13 cellular contexts compared by ENCODE assay signal in genomic region chr5:158022393-158022792, GRCh38.
DNase-seq lines count a peak whose midpoint lies in the region; ATAC-seq and TF ChIP-seq lines count a peak whose summit lies in the region.
"Had no signal": no experiment of that assay in that cellular context is flagged by ENCODE, and none has a peak within 500 bp of the region (broad histone marks: within the 10 kb centered on the region; RNA-seq: fewer than 3 reads in every experiment).

No MANE protein-coding gene starts in this region.

- TF ChIP-seq CTCF in colonic mucosa (IDR thresholded peaks at IDR 0.05) (no peak), nephron progenitor cell (IDR thresholded peaks at IDR 0.05) (no peak)

- peak overlapping the region; percentile 60 for H3K27ac ChIP-seq in colonic mucosa

- no peak for DNase-seq in colonic mucosa
- DNase-seq in left colon, result no peak
- DNase-seq in nephron progenitor cell, result no peak
- no peak for DNase-seq in stimulated activated naive CD4-positive, alpha-beta T cell treated with Interleukin-2 at 50 U/mL for 16 hours (lab: John Stamatoyannopoulos, UW)
- DNase-seq: ACHN; BE2C; C1 segment of cervical spinal cord; CD4-positive, CD25-positive, alpha-beta regulatory T cell; CD8-positive, alpha-beta memory T cell; COR-L47; H9 had no signal

- H3K36me3 ChIP-seq in colonic mucosa, result no peaks in the 10 kb centered on the region
- H3K36me3 ChIP-seq: BE2C had no signal

- no peaks in the 10 kb centered on the region for H3K27me3 Mint-ChIP-seq in nephron progenitor cell (ENCODE audit: low read depth, poor library complexity)

- no peak overlapping the region for H3K4me3 ChIP-seq in colonic mucosa

- H3K4me3 Mint-ChIP-seq in nephron progenitor cell, result no peak overlapping the region
- H3K4me3 Mint-ChIP-seq: CD4-positive, CD25-positive, alpha-beta regulatory T cell; CD8-positive, alpha-beta memory T cell; H9 had no signal

- H3K4me1 ChIP-seq in colonic mucosa, result no peaks in the 10 kb centered on the region
- H3K4me1 ChIP-seq: BE2C had no signal

- ATAC-seq in left colon (peak; percentile 53), HG02623 (IDR thresholded peaks at IDR 0.05; ENCODE audit: unreplicated experiment) (no peak), GM21360 (IDR thresholded peaks at IDR 0.05; ENCODE audit: unreplicated experiment) (no peak)

- peak overlapping the region; percentile 75 for H3K27ac Mint-ChIP-seq in nephron progenitor cell
- H3K27ac Mint-ChIP-seq: CD4-positive, CD25-positive, alpha-beta regulatory T cell; CD8-positive, alpha-beta memory T cell; H9 had no signal

- H3K9me3 ChIP-seq in colonic mucosa, result no peaks in the 10 kb centered on the region
- H3K9me3 ChIP-seq: BE2C had no signal

- H3K36me3 Mint-ChIP-seq in nephron progenitor cell (ENCODE audit: low read depth), result peaks cover 5% of the 10 kb centered on the region
- H3K36me3 Mint-ChIP-seq: CD4-positive, CD25-positive, alpha-beta regulatory T cell; CD8-positive, alpha-beta memory T cell had no signal

- intact Hi-C loops in colonic mucosa (cut with DNase I) (no loop called here), left colon (cut with DNase I, micrococcal nuclease) (no loop called here)

- peaks cover 5% of the 10 kb centered on the region for H3K9me3 Mint-ChIP-seq in nephron progenitor cell
- H3K9me3 Mint-ChIP-seq: CD8-positive, alpha-beta memory T cell; H9 had no signal

- no peaks in the 10 kb centered on the region for H3K27me3 ChIP-seq in colonic mucosa
- H3K27me3 ChIP-seq: BE2C had no signal

- no peak overlapping the region for H3K9ac ChIP-seq in colonic mucosa (ENCODE audit: low read depth in 2 of 2, low read length in 2 of 2)

- peaks cover 47% of the 10 kb centered on the region for H3K4me1 Mint-ChIP-seq in nephron progenitor cell
- H3K4me1 Mint-ChIP-seq: CD8-positive, alpha-beta memory T cell had no signal
